Comparison of ENCODE assay signal across 13 cellular contexts in the genomic region with DNA sequence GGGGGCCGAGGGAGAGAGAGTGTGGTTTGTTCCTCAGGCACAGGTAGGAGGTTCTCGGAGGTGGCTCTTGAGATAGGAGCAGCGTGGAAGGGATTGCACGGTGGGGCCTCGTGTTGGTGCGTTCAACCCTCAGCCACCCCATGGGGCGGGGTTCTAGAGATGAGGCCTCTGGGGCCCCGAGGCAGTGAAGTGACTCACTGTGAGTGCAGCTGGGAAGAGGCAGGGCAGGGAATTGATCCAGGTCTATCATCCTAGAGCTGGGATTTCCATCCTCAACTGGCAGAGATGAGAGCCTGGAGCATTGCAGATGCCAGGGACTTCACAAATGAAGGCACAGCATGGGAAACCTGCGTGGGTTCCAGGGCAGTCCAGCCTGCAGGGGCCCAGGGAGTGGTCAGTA. TPM values are rescaled to one million over a fixed set of nuclear protein-coding genes. Genes with fewer than 3 reads are reported as not detected.
DNase-seq lines count a peak whose midpoint lies in the region; ATAC-seq lines count a peak whose summit lies in the region.
"Had no signal": no experiment of that assay in that cellular context is flagged by ENCODE, and none has a peak within 500 bp of the region (broad histone marks: within the 10 kb centered on the region; RNA-seq: fewer than 3 reads in every experiment).

No MANE protein-coding gene starts in this region.

- intact Hi-C loops in sciatic nerve (cut with DNase I), result no loop called here

- DNase-seq in GM04503 (ENCODE audit: low read depth) (peak; percentile 60), RPMI7951 (ENCODE audit: low read depth) (peak; percentile 98), fibroblast of gingiva (ENCODE audit: low read depth) (peak; percentile 68), sciatic nerve (ENCODE audit: low spot score) (no peak), NCI-H524 (lab: John Stamatoyannopoulos, UW) (no peak), NCI-H774 (lab: John Stamatoyannopoulos, UW) (no peak)
- DNase-seq: CD8-positive, alpha-beta memory T cell; NCI-H1694 treated with DMSO at 0.1 percent for 48 hours had no signal

- ATAC-seq in sciatic nerve (peak; percentile 16), HG03196 (IDR thresholded peaks at IDR 0.05; ENCODE audit: unreplicated experiment) (no peak), GM21526 (IDR thresholded peaks at IDR 0.05; ENCODE audit: low FRiP score, unreplicated experiment) (no peak)

RNA-seq across cellular contexts. Expression of a gene that starts 5.2 kb away (rescaled TPM):
- 72.3 and 77.3 TPM in 2 replicates for total RNA-seq in RPMI7951 (2014; rRNA removed; shearing (Covaris generic))
- 56.2 TPM for total RNA-seq in sciatic nerve

RNA-seq across cellular contexts. Expression of a gene that starts 8.9 kb away (rescaled TPM):
- total RNA-seq in RPMI7951 (2014; rRNA removed; shearing (Covaris generic)), result 52.3 and 55.0 TPM in 2 replicates
- 3.9 TPM for total RNA-seq in sciatic nerve

RNA-seq across cellular contexts. Expression of a gene that starts 13.8 kb away (rescaled TPM):
- 1.8 and 13.9 TPM in 2 replicates for total RNA-seq in RPMI7951 (2014; rRNA removed; shearing (Covaris generic))
- total RNA-seq in sciatic nerve, result 32.5 TPM

RNA-seq across cellular contexts. Expression of a gene that starts 18.7 kb away (rescaled TPM):
- total RNA-seq in RPMI7951 (2014; rRNA removed; shearing (Covaris generic)), result not detected in 2 replicates
- 0.49 TPM for total RNA-seq in sciatic nerve
- total RNA-seq: HT-29, omental fat pad, thoracic aorta had no signal

RNA-seq across cellular contexts. Expression of a gene that starts 27.3 kb away (rescaled TPM):
- total RNA-seq in RPMI7951 (2014; rRNA removed; shearing (Covaris generic)), result not detected in 2 replicates
- total RNA-seq in sciatic nerve, result not detected
- total RNA-seq: CD8-positive, alpha-beta memory T cell; HT-29; omental fat pad; thoracic aorta had no signal

Comparison
In these comparisons a context has a peak if more than half of its experiments do, and no peak if none do; other contexts are left out.
1. DNase-seq: peak in GM04503 (single experiment), RPMI7951 (single experiment) and fibroblast of gingiva (single experiment); none in sciatic nerve (single experiment), NCI-H524 (0 of 2) and NCI-H774 (single experiment).
2. RNA of a gene that starts 8.9 kb away (total RNA-seq): 52.3 to 55.0 TPM in RPMI7951; 3.9 TPM in sciatic nerve (single experiment); every median in the first group is over 10 times any median in the second.